ENCODE assay signal across 1 cellular context in the genomic region with DNA sequence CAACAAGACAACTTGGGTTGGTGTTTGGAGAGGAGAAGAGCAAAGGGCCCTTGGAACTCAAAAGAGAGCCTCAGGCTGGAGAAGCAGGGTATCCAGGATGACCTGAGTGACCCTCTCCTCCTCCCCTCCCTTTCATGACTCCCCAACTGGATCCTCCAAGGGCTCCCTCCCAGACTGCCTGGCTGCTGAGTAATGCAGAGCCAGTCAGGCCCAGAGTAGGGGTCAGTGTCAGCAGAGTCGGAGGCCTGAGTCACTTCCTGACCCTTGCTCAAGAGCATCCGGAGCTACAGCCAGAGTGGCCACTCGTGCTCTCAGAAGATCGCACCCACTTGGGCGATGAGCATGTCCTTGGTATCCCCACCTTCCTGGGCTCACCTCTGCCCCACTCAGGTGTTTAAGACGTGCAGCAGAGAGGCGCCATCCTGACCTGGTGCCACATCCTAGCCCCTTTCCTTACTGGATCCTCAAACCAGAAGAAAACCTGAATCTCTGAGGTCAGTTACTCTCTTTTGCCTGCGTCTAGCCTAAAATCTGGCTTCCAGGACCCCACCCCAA.
TF ChIP-seq lines count a peak whose summit lies in the region.

No MANE protein-coding gene starts in this region.

TF ChIP-seq in HepG2, 621 proteins besides CTCF, POLR2A, EP300 and RAD21 (continued from another document and continues in another):
- TF ChIP-seq, protein P1, sequence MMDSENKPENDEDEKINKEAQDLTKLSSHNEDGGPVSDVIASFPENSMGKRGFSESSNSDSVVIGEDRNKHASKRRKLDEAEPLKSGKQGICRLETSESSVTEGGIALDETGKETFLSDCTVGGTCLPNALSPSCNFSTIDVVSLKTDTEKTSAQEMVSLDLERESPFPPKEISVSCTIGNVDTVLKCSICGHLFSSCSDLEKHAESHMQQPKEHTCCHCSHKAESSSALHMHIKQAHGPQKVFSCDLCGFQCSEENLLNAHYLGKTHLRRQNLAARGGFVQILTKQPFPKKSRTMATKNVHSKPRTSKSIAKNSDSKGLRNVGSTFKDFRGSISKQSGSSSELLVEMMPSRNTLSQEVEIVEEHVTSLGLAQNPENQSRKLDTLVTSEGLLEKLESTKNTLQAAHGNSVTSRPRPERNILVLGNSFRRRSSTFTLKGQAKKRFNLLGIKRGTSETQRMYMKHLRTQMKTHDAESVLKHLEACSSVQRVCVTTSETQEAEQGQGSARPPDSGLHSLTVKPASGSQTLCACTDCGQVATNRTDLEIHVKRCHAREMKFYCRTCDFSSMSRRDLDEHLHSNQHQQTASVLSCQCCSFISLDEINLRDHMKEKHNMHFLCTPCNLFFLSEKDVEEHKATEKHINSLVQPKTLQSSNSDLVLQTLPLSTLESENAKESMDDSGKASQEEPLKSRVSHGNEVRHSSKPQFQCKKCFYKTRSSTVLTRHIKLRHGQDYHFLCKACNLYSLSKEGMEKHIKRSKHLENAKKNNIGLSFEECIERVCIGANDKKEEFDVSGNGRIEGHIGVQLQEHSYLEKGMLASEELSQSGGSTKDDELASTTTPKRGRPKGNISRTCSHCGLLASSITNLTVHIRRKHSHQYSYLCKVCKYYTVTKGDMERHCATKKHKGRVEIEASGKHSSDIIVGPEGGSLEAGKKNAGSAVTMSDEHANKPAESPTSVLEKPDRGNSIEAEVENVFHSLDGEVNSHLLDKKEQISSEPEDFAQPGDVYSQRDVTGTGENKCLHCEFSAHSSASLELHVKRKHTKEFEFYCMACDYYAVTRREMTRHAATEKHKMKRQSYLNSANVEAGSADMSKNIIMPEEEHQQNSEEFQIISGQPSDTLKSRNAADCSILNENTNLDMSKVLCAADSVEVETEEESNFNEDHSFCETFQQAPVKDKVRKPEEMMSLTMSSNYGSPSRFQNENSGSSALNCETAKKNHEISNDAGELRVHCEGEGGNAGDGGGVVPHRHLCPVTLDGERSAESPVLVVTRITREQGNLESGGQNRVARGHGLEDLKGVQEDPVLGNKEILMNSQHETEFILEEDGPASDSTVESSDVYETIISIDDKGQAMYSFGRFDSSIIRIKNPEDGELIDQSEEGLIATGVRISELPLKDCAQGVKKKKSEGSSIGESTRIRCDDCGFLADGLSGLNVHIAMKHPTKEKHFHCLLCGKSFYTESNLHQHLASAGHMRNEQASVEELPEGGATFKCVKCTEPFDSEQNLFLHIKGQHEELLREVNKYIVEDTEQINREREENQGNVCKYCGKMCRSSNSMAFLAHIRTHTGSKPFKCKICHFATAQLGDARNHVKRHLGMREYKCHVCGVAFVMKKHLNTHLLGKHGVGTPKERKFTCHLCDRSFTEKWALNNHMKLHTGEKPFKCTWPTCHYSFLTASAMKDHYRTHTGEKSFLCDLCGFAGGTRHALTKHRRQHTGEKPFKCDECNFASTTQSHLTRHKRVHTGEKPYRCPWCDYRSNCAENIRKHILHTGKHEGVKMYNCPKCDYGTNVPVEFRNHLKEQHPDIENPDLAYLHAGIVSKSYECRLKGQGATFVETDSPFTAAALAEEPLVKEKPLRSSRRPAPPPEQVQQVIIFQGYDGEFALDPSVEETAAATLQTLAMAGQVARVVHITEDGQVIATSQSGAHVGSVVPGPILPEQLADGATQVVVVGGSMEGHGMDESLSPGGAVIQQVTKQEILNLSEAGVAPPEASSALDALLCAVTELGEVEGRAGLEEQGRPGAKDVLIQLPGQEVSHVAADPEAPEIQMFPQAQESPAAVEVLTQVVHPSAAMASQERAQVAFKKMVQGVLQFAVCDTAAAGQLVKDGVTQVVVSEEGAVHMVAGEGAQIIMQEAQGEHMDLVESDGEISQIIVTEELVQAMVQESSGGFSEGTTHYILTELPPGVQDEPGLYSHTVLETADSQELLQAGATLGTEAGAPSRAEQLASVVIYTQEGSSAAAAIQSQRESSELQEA (CRISPR knock-in tag; IDR thresholded peaks at IDR 0.05; ENCODE audit: not compliant biosample characterization), result no peak
- TF ChIP-seq ZNF572 (CRISPR knock-in tag; IDR thresholded peaks at IDR 0.05) (no peak; the same call in 1 of the 2 replicates), ZNF615 (CRISPR knock-in tag; IDR thresholded peaks at IDR 0.05; ENCODE audit: borderline replicate concordance) (peak; percentile 5; the same call in 1 of the 2 replicates), ZFX (CRISPR knock-in tag; IDR thresholded peaks at IDR 0.05; ENCODE audit: low read depth) (peak; percentile 63), POLR2G (IDR thresholded peaks at IDR 0.05; ENCODE audit: low read depth, low read length) (peak; percentile 80), ZNF567 (CRISPR knock-in tag; IDR thresholded peaks at IDR 0.05; ENCODE audit: borderline replicate concordance) (no peak), ZNF207 (IDR thresholded peaks at IDR 0.05; ENCODE audit: borderline replicate concordance) (no peak), SNRNP70 (IDR thresholded peaks at IDR 0.05; ENCODE audit: low read depth, low read length) (no peak), GATAD2A (CRISPR knock-in tag; IDR thresholded peaks at IDR 0.05) (peak; percentile 94), ZNF282 (IDR thresholded peaks at IDR 0.05; ENCODE audit: partially characterized antibody) (no peak), GTF2F1 (IDR thresholded peaks at IDR 0.05; ENCODE audit: low read length) (0 out of 2 replicates have a peak, but pooled peaks have one; percentile 31), SP5 (CRISPR knock-in tag; IDR thresholded peaks at IDR 0.05; ENCODE audit: borderline replicate concordance, low read depth) (no peak), GFI1 (CRISPR knock-in tag; IDR thresholded peaks at IDR 0.05; ENCODE audit: borderline replicate concordance) (peak; percentile 48; the same call in 1 of the 2 replicates), MBD4 (IDR thresholded peaks at IDR 0.05; ENCODE audit: borderline replicate concordance, low read length) (no peak), TCF7L2 (IDR thresholded peaks at IDR 0.05; ENCODE audit: low read depth, low read length) (no peak), CENPT (CRISPR knock-in tag; IDR thresholded peaks at IDR 0.05; ENCODE audit: low read depth) (no peak), SIN3A (IDR thresholded peaks at IDR 0.05; ENCODE audit: borderline replicate concordance, low read depth, low read length) (peak; percentile 74; the same call in 1 of the 2 replicates), SCMH1 (CRISPR knock-in tag; IDR thresholded peaks at IDR 0.05; ENCODE audit: borderline replicate concordance) (no peak), TCF7 (IDR thresholded peaks at IDR 0.05; ENCODE audit: low read depth) (no peak), ZNF747 (CRISPR knock-in tag; IDR thresholded peaks at IDR 0.05; ENCODE audit: borderline replicate concordance) (no peak; the same call in 1 of the 2 replicates), CEBPB (IDR thresholded peaks at IDR 0.05; ENCODE audit: borderline replicate concordance, low read depth, low read length) (peak; percentile 88), MAFK (conservative IDR thresholded peaks at IDR 0.05 in 1 of 2, IDR thresholded peaks at IDR 0.05 in 1 of 2; ENCODE audit: low read length in 2 of 2) (peak; percentile 50 to 72), KLF15 (CRISPR knock-in tag; IDR thresholded peaks at IDR 0.05; ENCODE audit: borderline replicate concordance) (no peak), HDAC1 (CRISPR knock-in tag; IDR thresholded peaks at IDR 0.05) (peak; percentile 55)
- TF ChIP-seq, protein P2, sequence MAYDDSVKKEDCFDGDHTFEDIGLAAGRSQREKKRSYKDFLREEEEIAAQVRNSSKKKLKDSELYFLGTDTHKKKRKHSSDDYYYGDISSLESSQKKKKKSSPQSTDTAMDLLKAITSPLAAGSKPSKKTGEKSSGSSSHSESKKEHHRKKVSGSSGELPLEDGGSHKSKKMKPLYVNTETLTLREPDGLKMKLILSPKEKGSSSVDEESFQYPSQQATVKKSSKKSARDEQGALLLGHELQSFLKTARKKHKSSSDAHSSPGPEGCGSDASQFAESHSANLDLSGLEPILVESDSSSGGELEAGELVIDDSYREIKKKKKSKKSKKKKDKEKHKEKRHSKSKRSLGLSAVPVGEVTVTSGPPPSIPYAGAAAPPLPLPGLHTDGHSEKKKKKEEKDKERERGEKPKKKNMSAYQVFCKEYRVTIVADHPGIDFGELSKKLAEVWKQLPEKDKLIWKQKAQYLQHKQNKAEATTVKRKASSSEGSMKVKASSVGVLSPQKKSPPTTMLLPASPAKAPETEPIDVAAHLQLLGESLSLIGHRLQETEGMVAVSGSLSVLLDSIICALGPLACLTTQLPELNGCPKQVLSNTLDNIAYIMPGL (CRISPR knock-in tag; IDR thresholded peaks at IDR 0.05; ENCODE audit: borderline replicate concordance in 1 of 2, low read depth in 1 of 2), result 0 out of 4 replicates have a peak, but pooled peaks of 1 of the 2 experiments have one; percentile 61
- TF ChIP-seq, protein P3, sequence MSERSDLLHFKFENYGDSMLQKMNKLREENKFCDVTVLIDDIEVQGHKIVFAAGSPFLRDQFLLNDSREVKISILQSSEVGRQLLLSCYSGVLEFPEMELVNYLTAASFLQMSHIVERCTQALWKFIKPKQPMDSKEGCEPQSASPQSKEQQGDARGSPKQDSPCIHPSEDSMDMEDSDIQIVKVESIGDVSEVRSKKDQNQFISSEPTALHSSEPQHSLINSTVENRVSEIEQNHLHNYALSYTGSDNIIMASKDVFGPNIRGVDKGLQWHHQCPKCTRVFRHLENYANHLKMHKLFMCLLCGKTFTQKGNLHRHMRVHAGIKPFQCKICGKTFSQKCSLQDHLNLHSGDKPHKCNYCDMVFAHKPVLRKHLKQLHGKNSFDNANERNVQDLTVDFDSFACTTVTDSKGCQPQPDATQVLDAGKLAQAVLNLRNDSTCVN (CRISPR knock-in tag; IDR thresholded peaks at IDR 0.05; ENCODE audit: borderline replicate concordance), result peak; percentile 78
- TF ChIP-seq, protein P4, sequence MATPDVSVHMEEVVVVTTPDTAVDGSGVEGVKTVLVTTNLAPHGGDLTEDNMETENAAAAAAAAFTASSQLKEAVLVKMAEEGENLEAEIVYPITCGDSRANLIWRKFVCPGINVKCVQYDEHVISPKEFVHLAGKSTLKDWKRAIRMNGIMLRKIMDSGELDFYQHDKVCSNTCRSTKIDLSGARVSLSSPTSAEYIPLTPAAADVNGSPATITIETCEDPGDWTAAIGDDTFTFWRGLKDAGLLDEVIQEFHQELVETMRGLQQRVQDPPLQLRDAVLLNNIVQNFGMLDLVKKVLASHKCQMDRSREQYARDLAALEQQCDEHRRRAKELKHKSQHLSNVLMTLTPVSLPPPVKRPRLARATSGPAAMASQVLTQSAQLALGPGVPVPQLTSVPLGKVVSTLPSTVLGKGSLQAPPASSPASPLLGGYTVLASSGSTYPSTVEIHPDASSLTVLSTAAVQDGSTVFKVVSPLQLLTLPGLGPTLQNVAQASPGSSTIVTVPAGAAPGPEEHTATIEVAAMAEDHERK (CRISPR knock-in tag; IDR thresholded peaks at IDR 0.05; ENCODE audit: low read depth), result no peak
- TF ChIP-seq, protein P5, sequence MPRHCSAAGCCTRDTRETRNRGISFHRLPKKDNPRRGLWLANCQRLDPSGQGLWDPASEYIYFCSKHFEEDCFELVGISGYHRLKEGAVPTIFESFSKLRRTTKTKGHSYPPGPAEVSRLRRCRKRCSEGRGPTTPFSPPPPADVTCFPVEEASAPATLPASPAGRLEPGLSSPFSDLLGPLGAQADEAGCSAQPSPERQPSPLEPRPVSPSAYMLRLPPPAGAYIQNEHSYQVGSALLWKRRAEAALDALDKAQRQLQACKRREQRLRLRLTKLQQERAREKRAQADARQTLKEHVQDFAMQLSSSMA (CRISPR knock-in tag; IDR thresholded peaks at IDR 0.05), result peak; percentile 56; the same call in 1 of the 2 replicates
- TF ChIP-seq, protein P6, sequence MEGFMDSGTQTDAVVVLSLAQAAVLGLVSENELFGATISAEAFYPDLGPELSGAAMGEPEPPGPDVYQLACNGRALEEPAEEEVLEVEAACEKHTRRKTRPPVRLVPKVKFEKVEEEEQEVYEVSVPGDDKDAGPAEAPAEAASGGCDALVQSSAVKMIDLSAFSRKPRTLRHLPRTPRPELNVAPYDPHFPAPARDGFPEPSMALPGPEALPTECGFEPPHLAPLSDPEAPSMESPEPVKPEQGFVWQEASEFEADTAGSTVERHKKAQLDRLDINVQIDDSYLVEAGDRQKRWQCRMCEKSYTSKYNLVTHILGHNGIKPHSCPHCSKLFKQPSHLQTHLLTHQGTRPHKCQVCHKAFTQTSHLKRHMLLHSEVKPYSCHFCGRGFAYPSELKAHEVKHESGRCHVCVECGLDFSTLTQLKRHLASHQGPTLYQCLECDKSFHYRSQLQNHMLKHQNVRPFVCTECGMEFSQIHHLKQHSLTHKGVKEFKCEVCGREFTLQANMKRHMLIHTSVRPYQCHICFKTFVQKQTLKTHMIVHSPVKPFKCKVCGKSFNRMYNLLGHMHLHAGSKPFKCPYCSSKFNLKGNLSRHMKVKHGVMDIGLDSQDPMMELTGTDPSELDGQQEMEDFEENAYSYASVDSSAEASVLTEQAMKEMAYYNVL (CRISPR knock-in tag; IDR thresholded peaks at IDR 0.05; ENCODE audit: borderline replicate concordance), result no peak
- TF ChIP-seq, protein P7, sequence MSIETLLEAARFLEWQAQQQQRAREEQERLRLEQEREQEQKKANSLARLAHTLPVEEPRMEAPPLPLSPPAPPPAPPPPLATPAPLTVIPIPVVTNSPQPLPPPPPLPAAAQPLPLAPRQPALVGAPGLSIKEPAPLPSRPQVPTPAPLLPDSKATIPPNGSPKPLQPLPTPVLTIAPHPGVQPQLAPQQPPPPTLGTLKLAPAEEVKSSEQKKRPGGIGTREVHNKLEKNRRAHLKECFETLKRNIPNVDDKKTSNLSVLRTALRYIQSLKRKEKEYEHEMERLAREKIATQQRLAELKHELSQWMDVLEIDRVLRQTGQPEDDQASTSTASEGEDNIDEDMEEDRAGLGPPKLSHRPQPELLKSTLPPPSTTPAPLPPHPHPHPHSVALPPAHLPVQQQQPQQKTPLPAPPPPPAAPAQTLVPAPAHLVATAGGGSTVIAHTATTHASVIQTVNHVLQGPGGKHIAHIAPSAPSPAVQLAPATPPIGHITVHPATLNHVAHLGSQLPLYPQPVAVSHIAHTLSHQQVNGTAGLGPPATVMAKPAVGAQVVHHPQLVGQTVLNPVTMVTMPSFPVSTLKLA (IDR thresholded peaks at IDR 0.05), result no peak
- TF ChIP-seq, protein P8, sequence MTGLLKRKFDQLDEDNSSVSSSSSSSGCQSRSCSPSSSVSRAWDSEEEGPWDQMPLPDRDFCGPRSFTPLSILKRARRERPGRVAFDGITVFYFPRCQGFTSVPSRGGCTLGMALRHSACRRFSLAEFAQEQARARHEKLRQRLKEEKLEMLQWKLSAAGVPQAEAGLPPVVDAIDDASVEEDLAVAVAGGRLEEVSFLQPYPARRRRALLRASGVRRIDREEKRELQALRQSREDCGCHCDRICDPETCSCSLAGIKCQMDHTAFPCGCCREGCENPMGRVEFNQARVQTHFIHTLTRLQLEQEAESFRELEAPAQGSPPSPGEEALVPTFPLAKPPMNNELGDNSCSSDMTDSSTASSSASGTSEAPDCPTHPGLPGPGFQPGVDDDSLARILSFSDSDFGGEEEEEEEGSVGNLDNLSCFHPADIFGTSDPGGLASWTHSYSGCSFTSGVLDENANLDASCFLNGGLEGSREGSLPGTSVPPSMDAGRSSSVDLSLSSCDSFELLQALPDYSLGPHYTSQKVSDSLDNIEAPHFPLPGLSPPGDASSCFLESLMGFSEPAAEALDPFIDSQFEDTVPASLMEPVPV (CRISPR knock-in tag; IDR thresholded peaks at IDR 0.05), result 0 out of 2 replicates have a peak, but pooled peaks have one; percentile 41
- TF ChIP-seq, protein P9, sequence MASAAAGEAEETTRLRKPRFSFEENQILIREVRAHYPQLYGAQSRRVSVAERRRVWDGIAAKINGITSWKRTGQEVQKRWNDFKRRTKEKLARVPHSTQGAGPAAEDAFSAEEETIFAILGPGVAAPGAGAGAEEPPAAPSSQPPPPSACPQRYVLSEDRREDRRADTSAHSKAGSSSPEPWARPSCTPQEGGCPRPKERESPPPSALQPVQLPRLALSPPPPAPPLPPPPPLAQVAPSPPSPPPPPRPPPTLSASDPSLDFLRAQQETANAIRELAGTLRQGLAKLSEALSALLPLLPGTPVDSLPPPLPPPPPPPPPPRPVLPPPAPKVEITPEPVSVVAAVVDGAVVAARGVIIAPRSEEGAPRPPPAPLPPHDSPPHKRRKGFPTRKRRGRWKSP (CRISPR knock-in tag; IDR thresholded peaks at IDR 0.05), result no peak
